Comparison of ENCODE assay signal across 14 cellular contexts in genomic region chr20:20732641-20733040, GRCh38. TPM values are rescaled to one million over a fixed set of nuclear protein-coding genes. Genes with fewer than 3 reads are reported as not detected.
DNase-seq lines count a peak whose midpoint lies in the region; ATAC-seq, FAIRE-seq and TF ChIP-seq lines count a peak whose summit lies in the region.
"Had no signal": no experiment of that assay in that cellular context is flagged by ENCODE, and none has a peak within 500 bp of the region (broad histone marks: within the 10 kb centered on the region; RNA-seq: fewer than 3 reads in every experiment).

No MANE protein-coding gene starts in this region.

- H3K36me3 ChIP-seq in bronchial epithelial cell (ENCODE audit: control insufficient read depth, insufficient read depth, low read length) (no peaks in the 10 kb centered on the region), rectal smooth muscle tissue (ENCODE audit: control insufficient read depth, insufficient read depth, low read length) (no peaks in the 10 kb centered on the region)
- H3K36me3 ChIP-seq: stomach had no signal

- H3K27ac ChIP-seq in HL-60 (replicated peaks) (peak overlapping the region; percentile 94), rectal smooth muscle tissue (ENCODE audit: low read depth, low read length) (peak overlapping the region; percentile 11)

- ATAC-seq in GM21390 (IDR thresholded peaks at IDR 0.05; ENCODE audit: unreplicated experiment) (peak; percentile 37), GM19035 (IDR thresholded peaks at IDR 0.05; ENCODE audit: unreplicated experiment) (no peak), HG03045 (IDR thresholded peaks at IDR 0.05; ENCODE audit: unreplicated experiment) (no peak)
- ATAC-seq: Panc1, sciatic nerve had no signal

- H3K9ac ChIP-seq in rectal smooth muscle tissue (ENCODE audit: low read length) = no peak overlapping the region

- H3K4me3 ChIP-seq in HL-60 (replicated peaks; ENCODE audit: insufficient read depth, low read length) = no peak overlapping the region
- H3K4me3 ChIP-seq in bronchial epithelial cell (ENCODE audit: low read depth, low read length) = no peak overlapping the region
- H3K4me3 ChIP-seq in rectal smooth muscle tissue (ENCODE audit: low read length) = no peak overlapping the region
- H3K4me3 ChIP-seq: stomach had no signal

- DNase-seq in HL-60 (ENCODE audit: low read depth in 1 of 2, low spot score in 1 of 2) (no peak), bronchial epithelial cell (ENCODE audit: low read depth) (peak; percentile 55), hypothalamus (lab: John Stamatoyannopoulos, UW) (no peak)
- no peak for DNase-seq in activated CD4-positive, alpha-beta T cell treated with anti-CD3 and anti-CD28 coated beads for 48 hours
- DNase-seq: HCEC 1CT, NCI-H1048, stomach, T-helper 1 cell had no signal

- FAIRE-seq in bronchial epithelial cell (lab: Jason Lieb, UNC) = no peak

- no peaks in the 10 kb centered on the region for H3K4me1 ChIP-seq in rectal smooth muscle tissue (ENCODE audit: control insufficient read depth, insufficient read depth, low read length)
- H3K4me1 ChIP-seq: stomach had no signal

- TF ChIP-seq CTCF in HL-60 (IDR thresholded peaks at IDR 0.05; ENCODE audit: insufficient read depth, low read length) (no peak), bronchial epithelial cell (IDR thresholded peaks at IDR 0.05; ENCODE audit: insufficient read depth, low read length, severe bottlenecking) (no peak)

- H3K27me3 ChIP-seq in HL-60 (ENCODE audit: insufficient read depth, poor library complexity, severe bottlenecking) (no peaks in the 10 kb centered on the region), bronchial epithelial cell (ENCODE audit: control insufficient read depth, insufficient read depth, low read length) (no peaks in the 10 kb centered on the region), rectal smooth muscle tissue (ENCODE audit: control insufficient read depth, insufficient read depth, low read length) (no peaks in the 10 kb centered on the region)
- H3K27me3 ChIP-seq: stomach had no signal

RNA-seq across cellular contexts. Expression of gene RALGAPA2, which starts 20.2 kb away (rescaled TPM):
- total RNA-seq in bronchial epithelial cell = 8.7 and 12.2 TPM in 2 replicates
